ENCODE assay signal across 23 cellular contexts in genomic region chr2:217167531-217167930, GRCh38.
"Had no signal": no experiment of that assay in that cellular context is flagged by ENCODE, and none has a peak within 500 bp of the region (broad histone marks: within the 10 kb centered on the region; RNA-seq: fewer than 3 reads in every experiment).

No MANE protein-coding gene starts in this region.

- H3K9ac ChIP-seq: neural progenitor cell had no signal

- H3K36me3 Mint-ChIP-seq: neural progenitor cell had no signal

- H2AFZ ChIP-seq: neural progenitor cell had no signal

- H3K4me2 ChIP-seq: neural progenitor cell had no signal

- DNase-seq: cortex of kidney; effector memory CD8-positive, alpha-beta T cell; mesenchymal stem cell; mucosa of descending colon; naive B cell; posterior cingulate gyrus; right lobe of liver; small intestine; stimulated activated CD4-positive, alpha-beta T cell treated with anti-CD3 and anti-CD28 coated beads, Interleukin-15, amount 100 ng/mL, for 24 hours; stimulated activated CD4-positive, alpha-beta T cell treated with anti-CD3 and anti-CD28 coated beads, Interleukin-2, amount 100 ng/mL, for 48 hours; stimulated activated naive B cell treated with anti-CD40 and anti-IgM and Interleukin-4, amounts not matched to agents 10 μg/mL and 1 μg/mL and 100 μg/mL, for 72 hours; upper lobe of left lung had no signal

- H3K4me3 ChIP-seq: lung, mucosa of descending colon, neural progenitor cell, right lobe of liver, thoracic aorta, tibial nerve, upper lobe of left lung had no signal

- H3K36me3 ChIP-seq: neural progenitor cell, right lobe of liver, thoracic aorta, tibial nerve, upper lobe of left lung had no signal

- ATAC-seq: effector memory CD8-positive, alpha-beta T cell; left lobe of liver; mucosa of descending colon; natural killer cell treated with Interleukin-12 subunit alpha and Interleukin-12 subunit beta and Interleukin-15 and Interleukin-18, amount 100 ng/mL, for 72 hours; right lobe of liver; stimulated activated naive B cell treated with anti-CD40 and anti-IgM and Interleukin-4, amounts not matched to agents 10 μg/mL and 1 μg/mL and 100 μg/mL, for 72 hours had no signal

- H3K4me1 ChIP-seq: right lobe of liver, upper lobe of left lung had no signal

- H3K4me1 Mint-ChIP-seq: naive B cell had no signal

- FAIRE-seq: endometrium, keratinocyte, small intestine, urothelium cell line had no signal

- H3K9me3 ChIP-seq: mucosa of descending colon, right lobe of liver, thoracic aorta, upper lobe of left lung had no signal

- H3K27ac ChIP-seq: neural progenitor cell, right lobe of liver, thoracic aorta, tibial nerve, upper lobe of left lung had no signal

- H3K27me3 ChIP-seq: neural progenitor cell, right lobe of liver, tibial nerve, upper lobe of left lung had no signal

- H3K27ac Mint-ChIP-seq: effector memory CD8-positive, alpha-beta T cell; mesothelial cell of epicardium; naive B cell; natural killer cell treated with Interleukin-12 subunit alpha and Interleukin-12 subunit beta and Interleukin-15 and Interleukin-18, amount 100 ng/mL, for 72 hours; neural progenitor cell; stimulated activated naive CD8-positive, alpha-beta T cell treated with anti-CD3 and anti-CD28 coated beads, Interleukin-15, Interleukin-2, amounts not matched to agents 100 ng/mL and 50 ng/mL, for 24 hours had no signal

- H3K4me3 Mint-ChIP-seq: effector memory CD8-positive, alpha-beta T cell; mesothelial cell of epicardium; naive B cell; natural killer cell treated with Interleukin-12 subunit alpha and Interleukin-12 subunit beta and Interleukin-15 and Interleukin-18, amount 100 ng/mL, for 72 hours; neural progenitor cell; stimulated activated naive B cell treated with anti-CD40 and anti-IgM and Interleukin-4, amounts not matched to agents 10 μg/mL and 1 μg/mL and 100 μg/mL, for 72 hours; stimulated activated naive CD8-positive, alpha-beta T cell treated with anti-CD3 and anti-CD28 coated beads, Interleukin-15, Interleukin-2, amounts not matched to agents 100 ng/mL and 50 ng/mL, for 24 hours had no signal
